In genomic region chr20:35663516-35663812, GRCh38 we compare ENCODE assay signal across 8 cellular contexts. TPM values are rescaled to one million over a fixed set of nuclear protein-coding genes. Genes with fewer than 3 reads are reported as not detected.
DNase-seq lines count a peak whose midpoint lies in the region; ATAC-seq and TF ChIP-seq lines count a peak whose summit lies in the region.

No MANE protein-coding gene starts in this region.

- H3K27ac ChIP-seq in adrenal gland (peak overlapping the region; percentile 92 to 99 (median 97)), layer of hippocampus (ENCODE audit: low read depth, low read length) (peak overlapping the region; percentile 98), thyroid gland (peak overlapping the region in 2 of 3 donors; percentile 98 to 100)

- intact Hi-C loops in Right ventricle myocardium superior (cut with DNase I) (loop anchor here (5.0 kb wide), 1 partner anchor 46 kb away; the partner anchor contains the start of gene SPAG4), Right ventricle myocardium inferior (cut with DNase I) (loop anchor here (2.0 kb wide), 1 partner anchor 47 kb away; no protein-coding TSS in a partner anchor), adrenal gland (cut with DNase I) (loop anchor here in 1 of 2 donors (5.0 to 10.0 kb wide), 2 partner anchors 46 to 199 kb away; partner anchors contain the start of gene SPAG4), thyroid gland (cut with DNase I) (no loop called here)

- H3K4me3 ChIP-seq in adrenal gland = peak overlapping the region; percentile 18 to 85 (median 70)
- H3K4me3 ChIP-seq in thyroid gland (replicated peaks in 1 of 3) = peak overlapping the region; percentile 25 to 86 (median 77)

- no peaks in the 10 kb centered on the region for H3K9me3 ChIP-seq in adrenal gland (replicated peaks in 1 of 3)
- no peaks in the 10 kb centered on the region for H3K9me3 ChIP-seq in thyroid gland

- no peak for TF ChIP-seq POLR2A in adrenal gland (IDR thresholded peaks at IDR 0.05)
- no peak for TF ChIP-seq POLR2A in thyroid gland (IDR thresholded peaks at IDR 0.05)

- H3K27me3 ChIP-seq in adrenal gland (no peaks in the 10 kb centered on the region), layer of hippocampus (ENCODE audit: control insufficient read depth, insufficient read depth, low read length) (no peaks in the 10 kb centered on the region), thyroid gland (no peaks in the 10 kb centered on the region)

- DNase-seq in Right ventricle myocardium superior (no peak), Right ventricle myocardium inferior (ENCODE audit: missing footprints) (no peak), adrenal gland (no peak), thyroid gland (no peak)
- DNase-seq in stimulated activated CD8-positive, alpha-beta memory T cell treated with anti-CD3 and anti-CD28 coated beads, Interleukin-4, amount 100 ng/mL, for 48 hours = no peak

- H3K4me1 ChIP-seq in adrenal gland (replicated peaks in 1 of 2) (peaks cover 12 to 45% of the 10 kb centered on the region in 2 donors), thyroid gland (peaks cover 34 to 35% of the 10 kb centered on the region in 2 donors)

- no peaks in the 10 kb centered on the region for H3K36me3 ChIP-seq in adrenal gland (replicated peaks in 1 of 2)
- no peaks in the 10 kb centered on the region for H3K36me3 ChIP-seq in thyroid gland

- no peak for TF ChIP-seq CTCF in adrenal gland (IDR thresholded peaks at IDR 0.05)
- TF ChIP-seq CTCF in thyroid gland (IDR thresholded peaks at IDR 0.05) = no peak

- ATAC-seq in Right ventricle myocardium superior (ENCODE audit: poor library complexity) (peak; percentile 9), Right ventricle myocardium inferior (no peak), GM19023 (IDR thresholded peaks at IDR 0.05; ENCODE audit: unreplicated experiment) (no peak), GM21423 (IDR thresholded peaks at IDR 0.05; ENCODE audit: unreplicated experiment) (no peak)

- WGBS in adrenal gland, 4 donors = 0 to 1% (median 1%) methylated on average over 2 to 7 of the region's 7 CpGs
- WGBS in thyroid gland, 2 donors = 0 to 2% methylated on average over 7 of the region's 7 CpGs

RNA-seq across cellular contexts. Expression of gene CPNE1, which starts 1.2 kb away (rescaled TPM):
- total RNA-seq in Right ventricle myocardium superior (60.6 TPM), Right ventricle myocardium inferior (49.6 TPM), adrenal gland (100 to 1,000 TPM in 6 of 8 donors, 10 to 100 TPM in 2; 66.8 to 233 (median 133) TPM), thyroid gland (100 to 1,000 TPM in 3 of 4 donors, 10 to 100 TPM in 1; 80.6 to 166 (median 131) TPM)
- polyA plus RNA-seq in adrenal gland = 100 to 1,000 TPM in 2 of 3 donors, 10 to 100 TPM in 1; 63.9 to 464 (median 428) TPM

RNA-seq across cellular contexts. Expression of gene RBM12, which starts 1.2 kb away (rescaled TPM):
- 45.3 TPM for total RNA-seq in Right ventricle myocardium superior
- total RNA-seq in Right ventricle myocardium inferior = 41.4 TPM
- 10 to 100 TPM; 18.9 to 98.6 (median 51.7) TPM for total RNA-seq in adrenal gland
- polyA plus RNA-seq in adrenal gland = 10 to 100 TPM in 2 of 3 donors, 1 to 10 TPM in 1; 7.7 to 93.5 (median 13.1) TPM
- 10 to 100 TPM; 30.5 to 44.9 (median 35.7) TPM for total RNA-seq in thyroid gland

RNA-seq across cellular contexts. Expression of gene NFS1, which starts 35.7 kb away (rescaled TPM):
- total RNA-seq in Right ventricle myocardium superior (53.2 TPM), Right ventricle myocardium inferior (54.3 TPM), adrenal gland (100 to 1,000 TPM in 5 of 8 donors, 10 to 100 TPM in 3; 40.1 to 129 (median 113) TPM), thyroid gland (10 to 100 TPM; 21.1 to 45.5 (median 36.3) TPM)
- polyA plus RNA-seq in adrenal gland = 10 to 100 TPM; 60.3 to 97.1 (median 73.1) TPM

RNA-seq across cellular contexts. Expression of gene ROMO1, which starts 35.7 kb away (rescaled TPM):
- total RNA-seq in Right ventricle myocardium superior = 198 TPM
- total RNA-seq in Right ventricle myocardium inferior = 190 TPM
- total RNA-seq in adrenal gland = 100 to 1,000 TPM; 154 to 477 (median 235) TPM
- polyA plus RNA-seq in adrenal gland = 1,000 to 10,000 TPM in 1 of 3 donors, 100 to 1,000 TPM in 1, 10 to 100 TPM in 1; 50.1 to 1,321 (median 664) TPM
- total RNA-seq in thyroid gland = 100 to 1,000 TPM in 3 of 4 donors, 10 to 100 TPM in 1; 64.7 to 402 (median 229) TPM

RNA-seq across cellular contexts. Expression of gene SPAG4, which starts 47.8 kb away (rescaled TPM):
- total RNA-seq in Right ventricle myocardium superior (2.3 TPM), Right ventricle myocardium inferior (1.6 TPM), adrenal gland (10 to 100 TPM in 5 of 8 donors, 1 to 10 TPM in 3; 5.1 to 32.0 (median 12.9) TPM), thyroid gland (1 to 10 TPM; 2.3 to 6.6 (median 5.5) TPM)
- polyA plus RNA-seq in adrenal gland = 10 to 100 TPM in 2 of 3 donors, 1 to 10 TPM in 1; 2.7 to 15.4 (median 12.5) TPM
